Comparison of ENCODE assay signal across 36 cellular contexts in genomic region chr5:107369622-107370021, GRCh38.
"Had no signal": no experiment of that assay in that cellular context is flagged by ENCODE, and none has a peak within 500 bp of the region (broad histone marks: within the 10 kb centered on the region; RNA-seq: fewer than 3 reads in every experiment).

No MANE protein-coding gene starts in this region.

- H3K36me3 ChIP-seq: adrenal gland, gastrocnemius medialis, heart left ventricle, WERI-Rb-1 had no signal

- H3K27me3 ChIP-seq: adrenal gland, body of pancreas, gastrocnemius medialis, heart left ventricle had no signal

- ATAC-seq: activated CD4-positive, alpha-beta T cell treated with anti-CD3 and anti-CD28 coated beads for 36 hours; activated CD8-positive, alpha-beta memory T cell treated with anti-CD3 and anti-CD28 coated beads, Interleukin-2, amount 10 ng/mL, durations not matched to agents 7 days and 5 days; activated CD8-positive, alpha-beta T cell treated with anti-CD3 and anti-CD28 coated beads, Interleukin-2, amount 10 ng/mL, durations not matched to agents 7 days and 5 days; activated naive CD8-positive, alpha-beta T cell treated with anti-CD3 and anti-CD28 coated beads, Interleukin-2, amount 50 U/mL, for 24 hours; body of pancreas; effector memory CD8-positive, alpha-beta T cell; gastrocnemius medialis; T-helper 17 cell had no signal

- H3K4me1 ChIP-seq: adrenal gland, body of pancreas had no signal

- H3K9me3 ChIP-seq: adrenal gland, body of pancreas, gastrocnemius medialis, heart left ventricle had no signal

- H3K9me3 Mint-ChIP-seq: activated CD4-positive, alpha-beta memory T cell treated with anti-CD3 and anti-CD28 coated beads for 36 hours; activated CD4-positive, alpha-beta T cell treated with anti-CD3 and anti-CD28 coated beads, Interleukin-2, amount 10 ng/mL, durations not matched to agents 24 days and 14 days; activated naive CD4-positive, alpha-beta T cell treated with anti-CD3 and anti-CD28 coated beads for 36 hours; activated naive CD4-positive, alpha-beta T cell treated with anti-CD3 and anti-CD28 coated beads, Interleukin-2, amount 50 U/mL, for 24 hours; activated naive CD8-positive, alpha-beta T cell treated with anti-CD3 and anti-CD28 coated beads for 36 hours; activated naive CD8-positive, alpha-beta T cell treated with anti-CD3 and anti-CD28 coated beads, Interleukin-2, amount 50 U/mL, for 24 hours; activated T-helper 1 cell treated with anti-CD3 and anti-CD28 coated beads, Interleukin-12 subunit alpha, Interleukin-12 subunit beta, Interleukin-2, Interleukin-4 antibody, amounts not matched to agents 30 ng/mL and 10 ng/mL and 1 ng/mL, durations not matched to agents 14 hours and 24 hours and 36 hours; activated T-helper 2 cell treated with anti-CD3 and anti-CD28 coated beads, Interferon-gamma antibody, Interleukin-2, Interleukin-4, amounts not matched to agents 10 μg/mL and 5 μg/mL and 100 μg/mL, durations not matched to agents 14 hours and 24 hours and 36 hours; effector memory CD8-positive, alpha-beta T cell; T-helper 2 cell treated with Interferon-gamma antibody and Interleukin-4, amounts not matched to agents 5 μg/mL and 100 μg/mL, for 36 hours had no signal

- H3K4me3 Mint-ChIP-seq: activated CD4-positive, alpha-beta memory T cell treated with anti-CD3 and anti-CD28 coated beads for 36 hours; activated CD4-positive, alpha-beta T cell treated with anti-CD3 and anti-CD28 coated beads for 36 hours; activated CD4-positive, alpha-beta T cell treated with anti-CD3 and anti-CD28 coated beads, Interleukin-2, amount 10 ng/mL, durations not matched to agents 24 days and 14 days; activated CD8-positive, alpha-beta memory T cell treated with anti-CD3 and anti-CD28 coated beads, Interleukin-2, amount 10 ng/mL, durations not matched to agents 7 days and 5 days; activated CD8-positive, alpha-beta T cell treated with anti-CD3 and anti-CD28 coated beads, Interleukin-2, amount 10 ng/mL, durations not matched to agents 7 days and 5 days; activated naive CD4-positive, alpha-beta T cell treated with anti-CD3 and anti-CD28 coated beads for 36 hours; activated naive CD4-positive, alpha-beta T cell treated with anti-CD3 and anti-CD28 coated beads, Interleukin-2, amount 50 U/mL, for 24 hours; activated naive CD8-positive, alpha-beta T cell treated with anti-CD3 and anti-CD28 coated beads for 36 hours; activated naive CD8-positive, alpha-beta T cell treated with anti-CD3 and anti-CD28 coated beads, Interleukin-2, amount 50 U/mL, for 24 hours; activated T-helper 1 cell treated with anti-CD3 and anti-CD28 coated beads, Interleukin-12 subunit alpha, Interleukin-12 subunit beta, Interleukin-2, Interleukin-4 antibody, amounts not matched to agents 30 ng/mL and 10 ng/mL and 1 ng/mL, durations not matched to agents 14 hours and 24 hours and 36 hours; effector memory CD8-positive, alpha-beta T cell; T-helper 17 cell; T-helper 2 cell treated with Interferon-gamma antibody and Interleukin-4, amounts not matched to agents 5 μg/mL and 100 μg/mL, for 36 hours had no signal

- FAIRE-seq: colon had no signal

- H3K27ac Mint-ChIP-seq: activated CD4-positive, alpha-beta memory T cell treated with anti-CD3 and anti-CD28 coated beads for 36 hours; activated CD4-positive, alpha-beta T cell treated with anti-CD3 and anti-CD28 coated beads for 36 hours; activated CD4-positive, alpha-beta T cell treated with anti-CD3 and anti-CD28 coated beads, Interleukin-2, amount 10 ng/mL, durations not matched to agents 24 days and 14 days; activated CD8-positive, alpha-beta memory T cell treated with anti-CD3 and anti-CD28 coated beads, Interleukin-2, amount 10 ng/mL, durations not matched to agents 7 days and 5 days; activated CD8-positive, alpha-beta T cell treated with anti-CD3 and anti-CD28 coated beads, Interleukin-2, amount 10 ng/mL, durations not matched to agents 7 days and 5 days; activated naive CD4-positive, alpha-beta T cell treated with anti-CD3 and anti-CD28 coated beads for 36 hours; activated naive CD4-positive, alpha-beta T cell treated with anti-CD3 and anti-CD28 coated beads, Interleukin-2, amount 50 U/mL, for 24 hours; activated naive CD8-positive, alpha-beta T cell treated with anti-CD3 and anti-CD28 coated beads for 36 hours; activated naive CD8-positive, alpha-beta T cell treated with anti-CD3 and anti-CD28 coated beads, Interleukin-2, amount 50 U/mL, for 24 hours; activated T-helper 1 cell treated with anti-CD3 and anti-CD28 coated beads, Interleukin-12 subunit alpha, Interleukin-12 subunit beta, Interleukin-2, Interleukin-4 antibody, amounts not matched to agents 30 ng/mL and 10 ng/mL and 1 ng/mL, durations not matched to agents 14 hours and 24 hours and 36 hours; activated T-helper 2 cell treated with anti-CD3 and anti-CD28 coated beads, Interferon-gamma antibody, Interleukin-2, Interleukin-4, amounts not matched to agents 10 μg/mL and 5 μg/mL and 100 μg/mL, durations not matched to agents 14 hours and 24 hours and 36 hours; effector memory CD8-positive, alpha-beta T cell; T-helper 17 cell; T-helper 2 cell treated with Interferon-gamma antibody and Interleukin-4, amounts not matched to agents 5 μg/mL and 100 μg/mL, for 36 hours had no signal

- H3K4me1 Mint-ChIP-seq: activated naive CD8-positive, alpha-beta T cell treated with anti-CD3 and anti-CD28 coated beads for 36 hours had no signal

- H3K4me3 ChIP-seq: adrenal gland, body of pancreas, gastrocnemius medialis, heart left ventricle had no signal

- H3K36me3 Mint-ChIP-seq: activated CD4-positive, alpha-beta memory T cell treated with anti-CD3 and anti-CD28 coated beads for 36 hours; activated CD8-positive, alpha-beta memory T cell treated with anti-CD3 and anti-CD28 coated beads, Interleukin-2, amount 10 ng/mL, durations not matched to agents 7 days and 5 days; activated naive CD4-positive, alpha-beta T cell treated with anti-CD3 and anti-CD28 coated beads, Interleukin-2, amount 50 U/mL, for 24 hours; activated naive CD8-positive, alpha-beta T cell treated with anti-CD3 and anti-CD28 coated beads for 36 hours had no signal

- H3K27me3 Mint-ChIP-seq: activated CD4-positive, alpha-beta memory T cell treated with anti-CD3 and anti-CD28 coated beads for 36 hours; activated naive CD4-positive, alpha-beta T cell treated with anti-CD3 and anti-CD28 coated beads, Interleukin-2, amount 50 U/mL, for 24 hours; effector memory CD8-positive, alpha-beta T cell had no signal

- DNase-seq: activated CD4-positive, alpha-beta memory T cell treated with anti-CD3 and anti-CD28 coated beads for 36 hours; activated CD4-positive, alpha-beta T cell treated with anti-CD3 and anti-CD28 coated beads for 36 hours; activated CD4-positive, alpha-beta T cell treated with anti-CD3 and anti-CD28 coated beads, Interleukin-2, amount 10 ng/mL, durations not matched to agents 24 days and 14 days; activated CD4-positive, CD25-positive, alpha-beta regulatory T cell; activated CD4-positive, CD25-positive, alpha-beta regulatory T cell treated with anti-CD3 and anti-CD28 coated beads, Interleukin-2, amount 50 U/mL, for 72 hours; activated CD8-positive, alpha-beta memory T cell treated with anti-CD3 and anti-CD28 coated beads, Interleukin-2, amount 10 ng/mL, durations not matched to agents 7 days and 5 days; activated CD8-positive, alpha-beta memory T cell treated with anti-CD3 and anti-CD28 coated beads, Interleukin-2, amount 50 U/mL, for 4 hours; activated CD8-positive, alpha-beta T cell treated with anti-CD3 and anti-CD28 coated beads, Interleukin-2, amount 10 ng/mL, durations not matched to agents 7 days and 5 days; activated effector memory CD4-positive, alpha-beta T cell treated with anti-CD3 and anti-CD28 coated beads, Interleukin-2, amount 50 U/mL, for 16 hours; activated naive CD4-positive, alpha-beta T cell treated with anti-CD3 and anti-CD28 coated beads for 36 hours; activated naive CD8-positive, alpha-beta T cell treated with anti-CD3 and anti-CD28 coated beads for 36 hours; activated naive CD8-positive, alpha-beta T cell treated with anti-CD3 and anti-CD28 coated beads, Interleukin-2, amount 50 U/mL, for 24 hours; activated T-cell treated with anti-CD3 and anti-CD28 coated beads, Interleukin-2, amount 50 U/mL, for 1 hour; activated T-cell treated with anti-CD3 and anti-CD28 coated beads, Interleukin-2, amount 50 U/mL, for 48 hours; adrenal gland; amygdala; aorta; body of pancreas; caudate nucleus; cortex of kidney; dermis blood vessel endothelial cell; effector CD4-positive, alpha-beta T cell; effector memory CD8-positive, alpha-beta T cell; foreskin fibroblast; gastrocnemius medialis; glutamatergic neuron; heart left ventricle; T-helper 1 cell; T-helper 17 cell; T1000; WERI-Rb-1 had no signal

- H3K27ac ChIP-seq: adrenal gland, body of pancreas, gastrocnemius medialis, heart left ventricle, WERI-Rb-1 had no signal
